ENCODE assay signal across 1 cellular context in genomic region chr3:183100376-183100775, GRCh38.
TF ChIP-seq lines count a peak whose summit lies in the region.

No MANE protein-coding gene starts in this region.

TF ChIP-seq in WTC11, 78 proteins besides CTCF, POLR2A, EP300 and RAD21 (continued from another document):
- TF ChIP-seq ZNF532 (CRISPR knock-in tag; IDR thresholded peaks at IDR 0.05; ENCODE audit: borderline replicate concordance) (no peak), ZNF232 (CRISPR knock-in tag; IDR thresholded peaks at IDR 0.05) (no peak), SP1 (CRISPR knock-in tag; conservative IDR thresholded peaks at IDR 0.05) (no peak), PRDM15 (CRISPR knock-in tag; IDR thresholded peaks at IDR 0.05) (no peak), E2F5 (CRISPR knock-in tag; IDR thresholded peaks at IDR 0.05) (no peak), NR2C2 (CRISPR knock-in tag; IDR thresholded peaks at IDR 0.05) (no peak)
